Comparison of ENCODE assay signal across 18 cellular contexts in genomic region chr17:14091367-14091766, GRCh38. TPM values are rescaled to one million over a fixed set of nuclear protein-coding genes. Genes with fewer than 3 reads are reported as not detected.
DNase-seq lines count a peak whose midpoint lies in the region; ATAC-seq and TF ChIP-seq lines count a peak whose summit lies in the region.
"Had no signal": no experiment of that assay in that cellular context is flagged by ENCODE, and none has a peak within 500 bp of the region (broad histone marks: within the 10 kb centered on the region; RNA-seq: fewer than 3 reads in every experiment).

No MANE protein-coding gene starts in this region.

- H3K4me1 ChIP-seq in adipocyte (ENCODE audit: control insufficient read depth, insufficient read depth, low read length) = peaks cover 14% of the 10 kb centered on the region
- H3K4me1 ChIP-seq in neuronal stem cell (ENCODE audit: control insufficient read depth in 2 of 2, insufficient read depth in 1 of 2, low read depth in 1 of 2, low read length in 2 of 2) = no peaks in the 10 kb centered on the region
- H3K4me1 ChIP-seq: SJCRH30 had no signal

- H3K14ac ChIP-seq in neuronal stem cell (ENCODE audit: low read length) = no peak overlapping the region

- CTCF ChIA-PET in AG04450 (lab: Charles Lee) = interaction anchor here (1.0 to 1.6 kb wide), 3 partner anchors 497 to 1080 kb away, joined by 3 to 4 read pairs (median 4); no protein-coding TSS in a partner anchor

- H3K27me3 ChIP-seq in AG04450 (ENCODE audit: control insufficient read depth, insufficient read depth, low read length) (no peaks in the 10 kb centered on the region), adipocyte (replicated peaks; ENCODE audit: control insufficient read depth, insufficient read depth, low read length) (no peaks in the 10 kb centered on the region), neuronal stem cell (ENCODE audit: control insufficient read depth in 3 of 3, insufficient read depth in 3 of 3, low read depth in 1 of 3, low read length in 3 of 3) (no peaks in the 10 kb centered on the region)
- H3K27me3 ChIP-seq: SJCRH30 had no signal

- H3K4ac ChIP-seq in neuronal stem cell (ENCODE audit: low read length) = no peak overlapping the region

- H3K23ac ChIP-seq in neuronal stem cell (ENCODE audit: low read depth, low read length, poor library complexity) = no peak overlapping the region

- no peak overlapping the region for H3K4me3 ChIP-seq in AG04450 (ENCODE audit: low read depth, low read length)
- H3K4me3 ChIP-seq in adipocyte (ENCODE audit: low read length) = no peak overlapping the region
- no peak overlapping the region for H3K4me3 ChIP-seq in fibroblast of villous mesenchyme (ENCODE audit: low read depth, low read length)
- no peak overlapping the region for H3K4me3 ChIP-seq in neuronal stem cell (ENCODE audit: low read length in 2 of 2)
- H3K4me3 ChIP-seq: SJCRH30 had no signal

- H3K9ac ChIP-seq in adipocyte (ENCODE audit: low read length) = no peak overlapping the region
- no peak overlapping the region for H3K9ac ChIP-seq in neuronal stem cell (ENCODE audit: low read depth, low read length, poor library complexity)

- WGBS in neuronal stem cell (ENCODE audit: extremely low coverage in 2 of 2, insufficient read length in 2 of 2, insufficient replicate concordance in 1 of 2), 2 donors = no CpG with 5 or more reads among the region's 4 CpGs

- no peak for ATAC-seq in GM21576 (IDR thresholded peaks at IDR 0.05; ENCODE audit: unreplicated experiment)
- no peak for ATAC-seq in HG03175 (IDR thresholded peaks at IDR 0.05; ENCODE audit: unreplicated experiment)
- ATAC-seq: HCT116 had no signal

- H4K91ac ChIP-seq in neuronal stem cell (ENCODE audit: low read depth, low read length, poor library complexity) = no peak overlapping the region

- no peak overlapping the region for H3K27ac ChIP-seq in AG04450 (ENCODE audit: low read depth, low read length)
- no peak overlapping the region for H3K27ac ChIP-seq in neuronal stem cell (replicated peaks; ENCODE audit: low read length)
- H3K27ac ChIP-seq: RWPE1, SJCRH30 had no signal

- H2AFZ ChIP-seq in neuronal stem cell (ENCODE audit: low read length) = no peak overlapping the region

- H3K9me3 ChIP-seq in AG04450 (ENCODE audit: control insufficient read depth, insufficient read depth, low read length) (no peaks in the 10 kb centered on the region), adipocyte (ENCODE audit: control insufficient read depth, low read length) (no peaks in the 10 kb centered on the region), neuronal stem cell (replicated peaks in 1 of 2; ENCODE audit: control insufficient read depth in 2 of 2, insufficient read depth in 1 of 2, low read depth in 1 of 2, low read length in 2 of 2) (no peaks in the 10 kb centered on the region)
- H3K9me3 ChIP-seq: SJCRH30 had no signal

- H2AK5ac ChIP-seq in neuronal stem cell (ENCODE audit: low read depth, low read length) = no peak overlapping the region

- POLR2A ChIA-PET in AG04450 (lab: Yijun Ruan, JAX) = interaction anchor here (1.3 kb wide), 1 partner anchor 210 kb away, joined by 3 read pairs; the partner anchor contains the start of gene HS3ST3B1

- no peak overlapping the region for H2BK120ac ChIP-seq in neuronal stem cell (ENCODE audit: low read depth, low read length)

- no peak overlapping the region for H3K18ac ChIP-seq in neuronal stem cell (ENCODE audit: low read length)

- H2BK15ac ChIP-seq in neuronal stem cell (ENCODE audit: low read length) = no peak overlapping the region

- H3K36me3 ChIP-seq in adipocyte (ENCODE audit: control insufficient read depth, insufficient read depth, low read length, severe bottlenecking) (no peaks in the 10 kb centered on the region), neuronal stem cell (replicated peaks in 1 of 2; ENCODE audit: control insufficient read depth in 2 of 2, insufficient read depth in 2 of 2, low read length in 2 of 2) (no peaks in the 10 kb centered on the region)

- peak; percentile 4 for DNase-seq in AG04450 (ENCODE audit: low read depth, low spot score)
- DNase-seq in HCEC 1CT = peak; percentile 41
- DNase-seq in adipocyte (ENCODE audit: low read depth) = peak; percentile 7
- DNase-seq in fibroblast of villous mesenchyme (ENCODE audit: low read depth) = peak; percentile 12
- DNase-seq in AG08395 (ENCODE audit: low spot score) = no peak
- no peak for DNase-seq in neuronal stem cell (ENCODE audit: low spot score)
- DNase-seq: KBM-7; NCI-H1436; NCI-H2029; NCI-H2171; NCI-H446; NCI-H69; NK-92 treated with Interleukin-12 subunit alpha and Interleukin-12 subunit beta, amount 100 ng/mL, for 24 hours; SJCRH30 had no signal

- H2BK12ac ChIP-seq in neuronal stem cell (ENCODE audit: low read length) = no peak overlapping the region

- no peak overlapping the region for H4K8ac ChIP-seq in neuronal stem cell (ENCODE audit: low read depth, low read length)

- no peak overlapping the region for H2BK5ac ChIP-seq in neuronal stem cell (ENCODE audit: low read length)

- no peaks in the 10 kb centered on the region for H3K79me1 ChIP-seq in neuronal stem cell (ENCODE audit: low read depth, low read length)

- TF ChIP-seq CTCF in AG04450 (IDR thresholded peaks at IDR 0.05; ENCODE audit: low read depth, low read length) (no peak), fibroblast of villous mesenchyme (IDR thresholded peaks at IDR 0.05; ENCODE audit: insufficient read depth, low read depth, low read length) (no peak)

- no peak overlapping the region for H3K4me2 ChIP-seq in neuronal stem cell (ENCODE audit: insufficient read depth, low read length, poor library complexity, severe bottlenecking)

RNA-seq across cellular contexts. Expression of gene COX10, which starts 22.1 kb away (rescaled TPM):
- 11.1 and 12.9 TPM in 2 replicates for polyA plus RNA-seq in AG04450 (2011; rRNA removed)
- polyA minus RNA-seq in AG04450 (2011; rRNA and poly(A)+ RNA removed) = 17.1 and 20.5 TPM in 2 replicates
- 13.5 and 15.5 TPM in 2 replicates for total RNA-seq in fibroblast of villous mesenchyme
- polyA plus RNA-seq in neuronal stem cell (2013, experiment 1 of 2) = 11.9 TPM
- 11.7 TPM for polyA plus RNA-seq in neuronal stem cell (2013, experiment 2 of 2)

Comparison
In these comparisons a context has a peak if more than half of its experiments do, and no peak if none do; other contexts are left out.
1. DNase-seq: peak in AG04450 (single experiment), HCEC 1CT (single experiment), adipocyte (single experiment) and fibroblast of villous mesenchyme (single experiment); none in AG08395 (single experiment) and neuronal stem cell (single experiment).